2 cellular contexts compared by ENCODE assay signal in the genomic region with DNA sequence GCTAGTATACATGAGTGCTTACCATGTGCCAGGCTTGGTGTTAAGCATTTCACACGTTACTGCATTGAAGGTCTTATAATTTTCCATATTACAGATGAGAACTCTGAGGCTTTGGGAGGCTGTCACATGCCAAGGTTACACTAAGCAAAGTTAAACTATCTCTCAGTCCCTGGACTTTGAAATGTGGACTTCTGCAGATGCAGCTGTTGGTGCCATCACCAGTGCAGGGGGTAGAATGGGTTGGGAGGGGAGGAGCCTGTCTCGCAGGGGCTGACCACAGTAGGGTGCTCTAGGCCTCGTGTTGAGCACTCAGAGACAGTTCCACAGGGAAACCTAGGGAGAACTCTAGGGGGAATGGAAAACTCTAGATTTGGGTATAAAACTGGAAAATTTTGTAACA.
TF ChIP-seq lines count a peak whose summit lies in the region.

No MANE protein-coding gene starts in this region.

TF ChIP-seq in IMR-90, 13 proteins besides CTCF, POLR2A, EP300 and RAD21 (continued from another document):
- TF ChIP-seq, protein P1, sequence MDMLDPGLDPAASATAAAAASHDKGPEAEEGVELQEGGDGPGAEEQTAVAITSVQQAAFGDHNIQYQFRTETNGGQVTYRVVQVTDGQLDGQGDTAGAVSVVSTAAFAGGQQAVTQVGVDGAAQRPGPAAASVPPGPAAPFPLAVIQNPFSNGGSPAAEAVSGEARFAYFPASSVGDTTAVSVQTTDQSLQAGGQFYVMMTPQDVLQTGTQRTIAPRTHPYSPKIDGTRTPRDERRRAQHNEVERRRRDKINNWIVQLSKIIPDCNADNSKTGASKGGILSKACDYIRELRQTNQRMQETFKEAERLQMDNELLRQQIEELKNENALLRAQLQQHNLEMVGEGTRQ (IDR thresholded peaks at IDR 0.05; ENCODE audit: low read depth, low read length) = no peak
- TF ChIP-seq MAFK (IDR thresholded peaks at IDR 0.05; ENCODE audit: low read depth, low read length) = no peak
- TF ChIP-seq, protein P2, sequence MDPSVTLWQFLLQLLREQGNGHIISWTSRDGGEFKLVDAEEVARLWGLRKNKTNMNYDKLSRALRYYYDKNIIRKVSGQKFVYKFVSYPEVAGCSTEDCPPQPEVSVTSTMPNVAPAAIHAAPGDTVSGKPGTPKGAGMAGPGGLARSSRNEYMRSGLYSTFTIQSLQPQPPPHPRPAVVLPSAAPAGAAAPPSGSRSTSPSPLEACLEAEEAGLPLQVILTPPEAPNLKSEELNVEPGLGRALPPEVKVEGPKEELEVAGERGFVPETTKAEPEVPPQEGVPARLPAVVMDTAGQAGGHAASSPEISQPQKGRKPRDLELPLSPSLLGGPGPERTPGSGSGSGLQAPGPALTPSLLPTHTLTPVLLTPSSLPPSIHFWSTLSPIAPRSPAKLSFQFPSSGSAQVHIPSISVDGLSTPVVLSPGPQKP (IDR thresholded peaks at IDR 0.05; ENCODE audit: borderline replicate concordance, low read depth, low read length) = no peak
- no peak for TF ChIP-seq SMC3 (IDR thresholded peaks at IDR 0.05; ENCODE audit: low read depth, low read length)
- no peak for TF ChIP-seq MAZ (IDR thresholded peaks at IDR 0.05; ENCODE audit: borderline replicate concordance, low read depth, low read length)
- no peak for TF ChIP-seq RFX5 (IDR thresholded peaks at IDR 0.05; ENCODE audit: low read depth, low read length)
- no peak for TF ChIP-seq CHD1 (IDR thresholded peaks at IDR 0.05; ENCODE audit: low read depth, low read length)
- no peak for TF ChIP-seq NFE2L2 (IDR thresholded peaks at IDR 0.05; ENCODE audit: low read depth, low read length)

TF ChIP-seq in liver, 16 proteins besides CTCF, POLR2A, EP300 and RAD21 (continued from another document):
- TF ChIP-seq, protein P3, sequence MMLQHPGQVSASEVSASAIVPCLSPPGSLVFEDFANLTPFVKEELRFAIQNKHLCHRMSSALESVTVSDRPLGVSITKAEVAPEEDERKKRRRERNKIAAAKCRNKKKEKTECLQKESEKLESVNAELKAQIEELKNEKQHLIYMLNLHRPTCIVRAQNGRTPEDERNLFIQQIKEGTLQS (IDR thresholded peaks at IDR 0.05) = peak; percentile 49
- TF ChIP-seq, protein P4, sequence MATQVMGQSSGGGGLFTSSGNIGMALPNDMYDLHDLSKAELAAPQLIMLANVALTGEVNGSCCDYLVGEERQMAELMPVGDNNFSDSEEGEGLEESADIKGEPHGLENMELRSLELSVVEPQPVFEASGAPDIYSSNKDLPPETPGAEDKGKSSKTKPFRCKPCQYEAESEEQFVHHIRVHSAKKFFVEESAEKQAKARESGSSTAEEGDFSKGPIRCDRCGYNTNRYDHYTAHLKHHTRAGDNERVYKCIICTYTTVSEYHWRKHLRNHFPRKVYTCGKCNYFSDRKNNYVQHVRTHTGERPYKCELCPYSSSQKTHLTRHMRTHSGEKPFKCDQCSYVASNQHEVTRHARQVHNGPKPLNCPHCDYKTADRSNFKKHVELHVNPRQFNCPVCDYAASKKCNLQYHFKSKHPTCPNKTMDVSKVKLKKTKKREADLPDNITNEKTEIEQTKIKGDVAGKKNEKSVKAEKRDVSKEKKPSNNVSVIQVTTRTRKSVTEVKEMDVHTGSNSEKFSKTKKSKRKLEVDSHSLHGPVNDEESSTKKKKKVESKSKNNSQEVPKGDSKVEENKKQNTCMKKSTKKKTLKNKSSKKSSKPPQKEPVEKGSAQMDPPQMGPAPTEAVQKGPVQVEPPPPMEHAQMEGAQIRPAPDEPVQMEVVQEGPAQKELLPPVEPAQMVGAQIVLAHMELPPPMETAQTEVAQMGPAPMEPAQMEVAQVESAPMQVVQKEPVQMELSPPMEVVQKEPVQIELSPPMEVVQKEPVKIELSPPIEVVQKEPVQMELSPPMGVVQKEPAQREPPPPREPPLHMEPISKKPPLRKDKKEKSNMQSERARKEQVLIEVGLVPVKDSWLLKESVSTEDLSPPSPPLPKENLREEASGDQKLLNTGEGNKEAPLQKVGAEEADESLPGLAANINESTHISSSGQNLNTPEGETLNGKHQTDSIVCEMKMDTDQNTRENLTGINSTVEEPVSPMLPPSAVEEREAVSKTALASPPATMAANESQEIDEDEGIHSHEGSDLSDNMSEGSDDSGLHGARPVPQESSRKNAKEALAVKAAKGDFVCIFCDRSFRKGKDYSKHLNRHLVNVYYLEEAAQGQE (IDR thresholded peaks at IDR 0.05) = no peak
- TF ChIP-seq EGR1 (IDR thresholded peaks at IDR 0.05; ENCODE audit: low read depth in 2 of 2) (peak in 1 of 2 donors; percentile 11), TAF1 (conservative IDR thresholded peaks at IDR 0.05) (no peak), RXRA (IDR thresholded peaks at IDR 0.05) (peak; percentile 83), HNF4G (IDR thresholded peaks at IDR 0.05) (peak; percentile 91), JUND (IDR thresholded peaks at IDR 0.05) (peak; percentile 66 to 74), NR2F2 (IDR thresholded peaks at IDR 0.05) (peak; percentile 11)
- TF ChIP-seq, protein P5, sequence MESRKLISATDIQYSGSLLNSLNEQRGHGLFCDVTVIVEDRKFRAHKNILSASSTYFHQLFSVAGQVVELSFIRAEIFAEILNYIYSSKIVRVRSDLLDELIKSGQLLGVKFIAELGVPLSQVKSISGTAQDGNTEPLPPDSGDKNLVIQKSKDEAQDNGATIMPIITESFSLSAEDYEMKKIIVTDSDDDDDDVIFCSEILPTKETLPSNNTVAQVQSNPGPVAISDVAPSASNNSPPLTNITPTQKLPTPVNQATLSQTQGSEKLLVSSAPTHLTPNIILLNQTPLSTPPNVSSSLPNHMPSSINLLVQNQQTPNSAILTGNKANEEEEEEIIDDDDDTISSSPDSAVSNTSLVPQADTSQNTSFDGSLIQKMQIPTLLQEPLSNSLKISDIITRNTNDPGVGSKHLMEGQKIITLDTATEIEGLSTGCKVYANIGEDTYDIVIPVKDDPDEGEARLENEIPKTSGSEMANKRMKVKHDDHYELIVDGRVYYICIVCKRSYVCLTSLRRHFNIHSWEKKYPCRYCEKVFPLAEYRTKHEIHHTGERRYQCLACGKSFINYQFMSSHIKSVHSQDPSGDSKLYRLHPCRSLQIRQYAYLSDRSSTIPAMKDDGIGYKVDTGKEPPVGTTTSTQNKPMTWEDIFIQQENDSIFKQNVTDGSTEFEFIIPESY (IDR thresholded peaks at IDR 0.05) = peak; percentile 32
